10 cellular contexts compared by ENCODE assay signal in the genomic region with DNA sequence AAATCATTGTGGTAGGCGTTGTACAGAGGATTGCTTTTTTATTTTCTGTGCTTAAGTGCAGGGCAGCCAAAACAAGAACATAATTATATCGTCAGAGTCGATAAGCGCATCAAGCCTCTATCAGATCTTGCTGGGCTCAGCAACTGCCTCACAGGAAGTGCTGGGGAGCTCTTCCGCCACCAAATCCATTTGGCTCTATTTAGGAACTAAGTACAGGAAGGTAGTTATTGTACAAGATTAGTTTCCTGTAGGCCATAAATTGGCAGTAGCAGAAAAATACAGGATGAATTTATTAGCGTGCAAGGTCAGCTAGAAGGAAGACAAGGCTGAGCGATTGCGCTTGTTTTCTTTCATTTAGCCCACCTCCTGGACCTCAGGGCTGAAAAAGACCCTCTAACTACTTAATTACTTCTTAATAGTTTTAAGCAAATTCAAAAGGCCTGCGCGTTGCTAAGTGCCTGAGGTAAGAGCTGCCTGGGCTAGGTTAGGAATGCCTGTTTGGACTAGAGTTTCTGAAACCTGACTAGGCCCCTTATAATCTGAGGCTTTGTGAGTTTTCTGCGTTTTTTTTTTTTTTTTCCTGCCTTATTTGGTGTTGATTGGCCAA.
A peak's percentile ranks its signal among the peaks of the same experiment; 100 is the strongest.
DNase-seq lines count a peak whose midpoint lies in the region; TF ChIP-seq lines count a peak whose summit lies in the region.
"Had no signal": no experiment of that assay in that cellular context is flagged by ENCODE, and none has a peak within 500 bp of the region (broad histone marks: within the 10 kb centered on the region; RNA-seq: fewer than 3 reads in every experiment).

No MANE protein-coding gene starts in this region.

- 63% methylated on average over 8 of the region's 11 CpGs for WGBS in mammary epithelial cell (ENCODE audit: low coverage, missing lambda C conversion rate)
- no CpG with 5 or more reads among the region's 11 CpGs for WGBS in trophoblast cell (ENCODE audit: extremely low coverage, insufficient coverage, insufficient read length)
- 62 to 67% (median 64%) methylated on average over 11 of the region's 11 CpGs for whole genome bisulfite sequencing in adrenal gland, 4 donors

- no peak overlapping the region for H2AK5ac ChIP-seq in trophoblast cell (ENCODE audit: low read length)

- DNase-seq in NCI-H1417 (lab: John Stamatoyannopoulos, UW), result peak in 2 of 3 experiments; percentile 19 to 65
- no peak for DNase-seq in NCI-H1417 treated with DMSO at 0.1 percent for 48 hours (lab: John Stamatoyannopoulos, UW)
- DNase-seq in NOMO-1 treated with DMSO at 0.1 percent for 48 hours (lab: John Stamatoyannopoulos, UW; ENCODE audit: unreplicated experiment), result peak; percentile 48
- no peak for DNase-seq in mammary epithelial cell
- DNase-seq in trophoblast cell, result peak in 1 of 2 donors; percentile 14
- no peak for DNase-seq in adrenal gland
- no peak for DNase-seq in SHP77 (lab: John Stamatoyannopoulos, UW)
- DNase-seq in NCI-H345 (lab: John Stamatoyannopoulos, UW), result no peak
- DNase-seq: 8988T; NK-92 treated with Interleukin-12 subunit alpha and Interleukin-12 subunit beta, amount 100 ng/mL, for 24 hours had no signal

- no peak overlapping the region for H2BK12ac ChIP-seq in trophoblast cell (ENCODE audit: low read length)

- H3K4me2 ChIP-seq in mammary epithelial cell (ENCODE audit: insufficient read depth, low read depth, low read length), result no peak overlapping the region
- H3K4me2 ChIP-seq in trophoblast cell (ENCODE audit: low read length), result no peak overlapping the region

- no peak overlapping the region for H3K18ac ChIP-seq in trophoblast cell (ENCODE audit: low read length)

- H3K14ac ChIP-seq in trophoblast cell (ENCODE audit: low read length), result no peak overlapping the region

- TF ChIP-seq POLR2A in adrenal gland (IDR thresholded peaks at IDR 0.05), result no peak

- H3K4ac ChIP-seq in trophoblast cell (ENCODE audit: low read depth, low read length), result no peak overlapping the region

- CTCF ChIA-PET in mammary epithelial cell (lab: Charles Lee; ENCODE audit: low non-redundant PET), result no interaction called here

- TF ChIP-seq CTCF in mammary epithelial cell (conservative IDR thresholded peaks at IDR 0.05 in 1 of 2, IDR thresholded peaks at IDR 0.05 in 1 of 2; ENCODE audit: extremely low read depth in 1 of 2, insufficient read depth in 1 of 2, low read depth in 1 of 2, low read length in 2 of 2), result no peak
- no peak for TF ChIP-seq CTCF in adrenal gland (IDR thresholded peaks at IDR 0.05)

- H2AFZ ChIP-seq in mammary epithelial cell (ENCODE audit: low read depth, low read length), result peak overlapping the region; percentile 76
- H2AFZ ChIP-seq in trophoblast cell (ENCODE audit: insufficient read depth, low read length, poor library complexity), result no peak overlapping the region

- no peak overlapping the region for H2BK120ac ChIP-seq in trophoblast cell (ENCODE audit: insufficient read depth, low read length, poor library complexity)

- no peak overlapping the region for H2BK5ac ChIP-seq in trophoblast cell (ENCODE audit: low read depth, low read length, poor library complexity)

- no peak overlapping the region for H4K91ac ChIP-seq in trophoblast cell (ENCODE audit: low read depth, low read length)

- in situ Hi-C loops in mammary epithelial cell (cut with MboI; ENCODE audit: low sequenced_read_pairs in 2 of 2), result no loop called here

- H3K4me3 ChIP-seq in mammary epithelial cell (replicated peaks in 1 of 3; ENCODE audit: insufficient read depth in 1 of 3, low read depth in 2 of 3, low read length in 3 of 3) (no peak overlapping the region), trophoblast cell (ENCODE audit: low read depth, low read length) (no peak overlapping the region), adrenal gland (no peak overlapping the region)

- intact Hi-C loops in mammary epithelial cell (cut with micrococcal nuclease), result no loop called here
- intact Hi-C loops in adrenal gland (cut with DNase I), result no loop called here

- no peak overlapping the region for H4K12ac ChIP-seq in trophoblast cell (ENCODE audit: low read depth, low read length)

- peaks cover 4% of the 10 kb centered on the region for H3K4me1 ChIP-seq in mammary epithelial cell (ENCODE audit: insufficient read depth, low read length)
- H3K4me1 ChIP-seq in trophoblast cell (ENCODE audit: control insufficient read depth in 1 of 2, insufficient read depth in 2 of 2, low read length in 2 of 2), result peaks cover 0 to 3% of the 10 kb centered on the region in 2 experiments
- H3K4me1 ChIP-seq in adrenal gland (replicated peaks in 1 of 2), result no peaks in the 10 kb centered on the region

- H4K20me1 ChIP-seq in mammary epithelial cell (ENCODE audit: insufficient read depth, low read length), result no peaks in the 10 kb centered on the region

- no peaks in the 10 kb centered on the region for H3K27me3 ChIP-seq in mammary epithelial cell (ENCODE audit: insufficient read depth, low read length)
- no peaks in the 10 kb centered on the region for H3K27me3 ChIP-seq in trophoblast cell (ENCODE audit: insufficient read depth, low read length)
- no peaks in the 10 kb centered on the region for H3K27me3 ChIP-seq in adrenal gland

- BruUV-seq in mammary epithelial cell (replicated peaks; lab: Mats Ljungman, UMichigan), result no TSS peak

- H3K9ac ChIP-seq in mammary epithelial cell (ENCODE audit: insufficient read depth, low read length) (no peak overlapping the region), trophoblast cell (ENCODE audit: low read length) (peak overlapping the region; percentile 52)

- H3K36me3 ChIP-seq in mammary epithelial cell (ENCODE audit: insufficient read depth, low read length), result no peaks in the 10 kb centered on the region
- H3K36me3 ChIP-seq in trophoblast cell (ENCODE audit: control insufficient read depth in 1 of 2, insufficient read depth in 2 of 2, low read length in 2 of 2), result no peaks in the 10 kb centered on the region
- H3K36me3 ChIP-seq in adrenal gland (replicated peaks in 1 of 2), result no peaks in the 10 kb centered on the region

- H4K8ac ChIP-seq in trophoblast cell (ENCODE audit: low read depth, low read length), result no peak overlapping the region

- H3K23ac ChIP-seq in trophoblast cell (ENCODE audit: low read length), result no peak overlapping the region

- H3K79me1 ChIP-seq in trophoblast cell (ENCODE audit: low read length), result no peaks in the 10 kb centered on the region

- H3K27ac ChIP-seq in mammary epithelial cell (ENCODE audit: insufficient read depth, low read depth, low read length), result no peak overlapping the region
- no peak overlapping the region for H3K27ac ChIP-seq in trophoblast cell (ENCODE audit: low read depth, low read length)
- peak overlapping the region in 2 of 5 donors; percentile 26 to 56 for H3K27ac ChIP-seq in adrenal gland

- no peaks in the 10 kb centered on the region for H3K9me3 ChIP-seq in mammary epithelial cell (replicated peaks; ENCODE audit: insufficient read depth, low read length)
- H3K9me3 ChIP-seq in trophoblast cell (ENCODE audit: insufficient read depth, low read depth, low read length), result peaks cover 1% of the 10 kb centered on the region
- H3K9me3 ChIP-seq in adrenal gland (replicated peaks in 1 of 3), result no peaks in the 10 kb centered on the region

- dilution Hi-C loops in mammary epithelial cell (cut with HindIII; ENCODE audit: low sequenced_read_pairs), result no loop called here

- no peaks in the 10 kb centered on the region for H3K79me2 ChIP-seq in mammary epithelial cell (ENCODE audit: insufficient read depth, low read length)
- H3K79me2 ChIP-seq in trophoblast cell (ENCODE audit: control insufficient read depth, insufficient read depth, low read length, poor library complexity), result peaks cover 2% of the 10 kb centered on the region

Comparison
In these comparisons a context has a peak if more than half of its experiments do, and no peak if none do; other contexts are left out.
1. DNase-seq: peak in NCI-H1417 (2 of 3) and NOMO-1 treated with DMSO at 0.1 percent for 48 hours (single experiment); none in NCI-H1417 treated with DMSO at 0.1 percent for 48 hours (single experiment), mammary epithelial cell (single experiment), adrenal gland (0 of 7), SHP77 (0 of 2) and NCI-H345 (single experiment).